11 cellular contexts compared by ENCODE assay signal in genomic region chr16:30054451-30054850, GRCh38. TPM values are rescaled to one million over a fixed set of nuclear protein-coding genes. Genes with fewer than 3 reads are reported as not detected.
A peak's percentile ranks its signal among the peaks of the same experiment; 100 is the strongest.
DNase-seq lines count a peak whose midpoint lies in the region; ATAC-seq and TF ChIP-seq lines count a peak whose summit lies in the region.
"Had no signal": no experiment of that assay in that cellular context is flagged by ENCODE, and none has a peak within 500 bp of the region (broad histone marks: within the 10 kb centered on the region; RNA-seq: fewer than 3 reads in every experiment).

No MANE protein-coding gene starts in this region.

- peaks cover 6% of the 10 kb centered on the region for H3K4me1 ChIP-seq in CD8-positive, alpha-beta T cell (ENCODE audit: insufficient read depth, low read length)
- peaks cover 6 to 36% of the 10 kb centered on the region in 2 experiments; a peak in 2 of 4 replicates for H3K4me1 ChIP-seq in HCT116 (ENCODE audit: control insufficient read depth in 1 of 2, insufficient read depth in 2 of 2, low read length in 2 of 2)

- H3K36me3 Mint-ChIP-seq in CD8-positive, alpha-beta T cell: no peaks in the 10 kb centered on the region
- H3K36me3 Mint-ChIP-seq in activated T-helper 2 cell treated with anti-CD3 and anti-CD28 coated beads, Interferon-gamma antibody, Interleukin-2, Interleukin-4, amounts not matched to agents 10 μg/mL and 5 μg/mL and 100 μg/mL, durations not matched to agents 14 hours and 24 hours and 36 hours (ENCODE audit: low read depth): no peaks in the 10 kb centered on the region
- no peaks in the 10 kb centered on the region for H3K36me3 Mint-ChIP-seq in naive thymus-derived CD8-positive, alpha-beta T cell

- H3K4me3 Mint-ChIP-seq in CD8-positive, alpha-beta T cell: peak overlapping the region; percentile 58
- peak overlapping the region; percentile 64 for H3K4me3 Mint-ChIP-seq in activated T-helper 2 cell treated with anti-CD3 and anti-CD28 coated beads, Interferon-gamma antibody, Interleukin-2, Interleukin-4, amounts not matched to agents 10 μg/mL and 5 μg/mL and 100 μg/mL, durations not matched to agents 14 hours and 24 hours and 36 hours (ENCODE audit: low read depth)
- peak overlapping the region in 9 of 10 donors; percentile 20 to 76 (median 65) for H3K4me3 Mint-ChIP-seq in naive thymus-derived CD8-positive, alpha-beta T cell

- peaks cover 7% of the 10 kb centered on the region for H3K79me2 ChIP-seq in HCT116 (ENCODE audit: insufficient read depth, low read length)

- no peaks in the 10 kb centered on the region for H3K9me2 ChIP-seq in HCT116 (ENCODE audit: insufficient read depth)

- no peaks in the 10 kb centered on the region for H3K27me3 ChIP-seq in CD8-positive, alpha-beta T cell (ENCODE audit: insufficient read depth, low read length)
- H3K27me3 ChIP-seq in HCT116 (ENCODE audit: insufficient read depth, low read length): no peaks in the 10 kb centered on the region
- H3K27me3 ChIP-seq: left lung, tibial artery had no signal

- no peaks in the 10 kb centered on the region for H4K20me1 ChIP-seq in HCT116 (ENCODE audit: insufficient read depth)

- no peaks in the 10 kb centered on the region for H3K36me3 ChIP-seq in CD8-positive, alpha-beta T cell (ENCODE audit: insufficient read depth, low read length)
- H3K36me3 ChIP-seq in HCT116 (ENCODE audit: control insufficient read depth in 1 of 2, insufficient read depth in 2 of 2, low read length in 2 of 2): 0 out of 4 replicates have a peak, but pooled peaks cover 0 to under 1% of the 10 kb centered on the region in 2 experiments
- H3K36me3 ChIP-seq: left lung, tibial artery had no signal

- peaks cover 17% of the 10 kb centered on the region for H3K4me1 Mint-ChIP-seq in CD8-positive, alpha-beta T cell (ENCODE audit: low read depth)
- H3K4me1 Mint-ChIP-seq in activated T-helper 2 cell treated with anti-CD3 and anti-CD28 coated beads, Interferon-gamma antibody, Interleukin-2, Interleukin-4, amounts not matched to agents 10 μg/mL and 5 μg/mL and 100 μg/mL, durations not matched to agents 14 hours and 24 hours and 36 hours (ENCODE audit: low read depth): peaks cover 25% of the 10 kb centered on the region
- peaks cover 9 to 21% (median 19%) of the 10 kb centered on the region in 4 donors for H3K4me1 Mint-ChIP-seq in naive thymus-derived CD8-positive, alpha-beta T cell

- no peak for TF ChIP-seq POLR2A in HCT116 (IDR thresholded peaks at IDR 0.05; ENCODE audit: borderline replicate concordance, extremely low read depth, insufficient read depth, insufficient read length)

- intact Hi-C loops in CD8-positive, alpha-beta T cell (cut with DNase I, micrococcal nuclease): no loop called here
- intact Hi-C loops in HCT116 (cut with micrococcal nuclease): no loop called here
- intact Hi-C loops in activated T-helper 2 cell treated with anti-CD3 and anti-CD28 coated beads, Interferon-gamma antibody, Interleukin-2, Interleukin-4, amounts not matched to agents 10 μg/mL and 5 μg/mL and 100 μg/mL, durations not matched to agents 14 hours and 24 hours and 36 hours (cut with micrococcal nuclease): no loop called here

- no peak overlapping the region for H3K4me3 ChIP-seq in CD8-positive, alpha-beta T cell (ENCODE audit: low read depth, low read length)
- peak overlapping the region in 1 of 2 experiments; percentile 93; a peak in 1 of 4 replicates for H3K4me3 ChIP-seq in HCT116 (replicated peaks in 1 of 2; ENCODE audit: low read depth in 1 of 2, low read length in 2 of 2)

- H3K4me2 ChIP-seq in HCT116 (ENCODE audit: low read length): peak overlapping the region; percentile 100

- no peak overlapping the region for H2AFZ ChIP-seq in HCT116 (ENCODE audit: low read depth, low read length, poor library complexity, severe bottlenecking)

- POLR2A ChIA-PET in CD8-positive, alpha-beta T cell (lab: Charles Lee): interaction anchor here (1.3 to 3.0 kb wide), 3 partner anchors 11 to 363 kb away, joined by 3 to 19 read pairs (median 4); partner anchors contain the start of gene ALDOA
- POLR2A ChIA-PET in HCT116 (lab: Charles Lee): no interaction called here
- POLR2A ChIA-PET in naive thymus-derived CD8-positive, alpha-beta T cell (lab: Charles Lee): interaction anchor here (1.4 to 2.2 kb wide), 2 partner anchors 9 to 11 kb away, joined by 9 to 21 read pairs; partner anchors contain the start of gene ALDOA

- ATAC-seq in CD8-positive, alpha-beta T cell: no peak
- ATAC-seq in HCT116 (no peak), GM21619 (IDR thresholded peaks at IDR 0.05; ENCODE audit: unreplicated experiment) (no peak)
- ATAC-seq in naive thymus-derived CD8-positive, alpha-beta T cell: no peak

- RAD21 ChIA-PET in HCT116 (lab: Charles Lee; ENCODE audit: low non-redundant PET in 1 of 2, low total read pairs in 2 of 2, uncharacterized antibody in 2 of 2, unreplicated experiment in 2 of 2): no interaction called here

- H3K27ac ChIP-seq in CD8-positive, alpha-beta T cell (ENCODE audit: low read depth, low read length): no peak overlapping the region
- 0 out of 2 replicates have a peak overlapping the region, but pooled peaks have one; percentile 7 for H3K27ac ChIP-seq in HCT116 (ENCODE audit: low read depth, low read length)

- DNase-seq in CD8-positive, alpha-beta T cell: no peak
- no peak for DNase-seq in HCT116 (ENCODE audit: low read depth, low spot score)
- DNase-seq in activated T-helper 2 cell treated with anti-CD3 and anti-CD28 coated beads, Interferon-gamma antibody, Interleukin-2, Interleukin-4, amounts not matched to agents 10 μg/mL and 5 μg/mL and 100 μg/mL, durations not matched to agents 14 hours and 24 hours and 36 hours (ENCODE audit: low spot score): no peak
- no peak for DNase-seq in naive thymus-derived CD8-positive, alpha-beta T cell
- DNase-seq in DMS153 treated with DMSO at 0.1 percent for 48 hours (lab: John Stamatoyannopoulos, UW; ENCODE audit: unreplicated experiment): no peak
- DNase-seq in GM10266 (ENCODE audit: extremely low spot score): no peak
- DNase-seq: foreskin melanocyte, tibial artery had no signal

- no peaks in the 10 kb centered on the region for H3K9me3 Mint-ChIP-seq in CD8-positive, alpha-beta T cell
- H3K9me3 Mint-ChIP-seq in activated T-helper 2 cell treated with anti-CD3 and anti-CD28 coated beads, Interferon-gamma antibody, Interleukin-2, Interleukin-4, amounts not matched to agents 10 μg/mL and 5 μg/mL and 100 μg/mL, durations not matched to agents 14 hours and 24 hours and 36 hours: no peaks in the 10 kb centered on the region
- no peaks in the 10 kb centered on the region for H3K9me3 Mint-ChIP-seq in naive thymus-derived CD8-positive, alpha-beta T cell

- CTCF ChIA-PET in CD8-positive, alpha-beta T cell (lab: Charles Lee): interaction anchor here (1.0 to 3.6 kb wide), 6 partner anchors 11 to 38 kb away, joined by 3 to 20 read pairs (median 5); partner anchors contain the start of genes ALDOA and TLCD3B
- CTCF ChIA-PET in HCT116 (lab: Charles Lee): interaction anchor here (1.9 kb wide), 1 partner anchor 11 kb away, joined by 10 read pairs; the partner anchor contains the start of gene ALDOA

- no peak overlapping the region for H3K9ac ChIP-seq in HCT116 (ENCODE audit: low read length)

- no peaks in the 10 kb centered on the region for H3K27me3 Mint-ChIP-seq in CD8-positive, alpha-beta T cell (ENCODE audit: low read depth)
- H3K27me3 Mint-ChIP-seq in activated T-helper 2 cell treated with anti-CD3 and anti-CD28 coated beads, Interferon-gamma antibody, Interleukin-2, Interleukin-4, amounts not matched to agents 10 μg/mL and 5 μg/mL and 100 μg/mL, durations not matched to agents 14 hours and 24 hours and 36 hours (ENCODE audit: low read depth): no peaks in the 10 kb centered on the region
- H3K27me3 Mint-ChIP-seq in naive thymus-derived CD8-positive, alpha-beta T cell: peaks cover 0 to 3% (median 0%) of the 10 kb centered on the region in 5 donors

- BruUV-seq in HCT116 (replicated peaks; lab: Mats Ljungman, UMichigan): no TSS peak

- no peak for TF ChIP-seq CTCF in CD8-positive, alpha-beta T cell (IDR thresholded peaks at IDR 0.05)
- TF ChIP-seq CTCF in HCT116 (IDR thresholded peaks at IDR 0.05 in 2 of 3, conservative IDR thresholded peaks at IDR 0.05 in 1 of 3; ENCODE audit: borderline replicate concordance in 1 of 3, insufficient read depth in 1 of 3, low read depth in 2 of 3, low read length in 2 of 3) (no peak), GM10266 (IDR thresholded peaks at IDR 0.05; ENCODE audit: control insufficient read depth, insufficient read depth, low read depth, missing control alignments) (no peak)

- H3K9me3 ChIP-seq in CD8-positive, alpha-beta T cell (ENCODE audit: low read length): no peaks in the 10 kb centered on the region
- H3K9me3 ChIP-seq in HCT116 (ENCODE audit: control insufficient read depth in 1 of 2, insufficient read depth in 1 of 2, low read depth in 1 of 2, low read length in 2 of 2): no peaks in the 10 kb centered on the region
- H3K9me3 ChIP-seq: left lung, tibial artery had no signal

- no peak overlapping the region for H3K27ac Mint-ChIP-seq in CD8-positive, alpha-beta T cell
- H3K27ac Mint-ChIP-seq in activated T-helper 2 cell treated with anti-CD3 and anti-CD28 coated beads, Interferon-gamma antibody, Interleukin-2, Interleukin-4, amounts not matched to agents 10 μg/mL and 5 μg/mL and 100 μg/mL, durations not matched to agents 14 hours and 24 hours and 36 hours: no peak overlapping the region
- H3K27ac Mint-ChIP-seq in naive thymus-derived CD8-positive, alpha-beta T cell: peak overlapping the region in 2 of 10 donors; percentile 67 to 69

- TF ChIP-seq RAD21 in HCT116 (IDR thresholded peaks at IDR 0.05; ENCODE audit: low read depth): no peak

RNA-seq across cellular contexts. Expression of gene ALDOA, which starts 11.1 kb away (rescaled TPM):
- total RNA-seq in CD8-positive, alpha-beta T cell: 100 to 1,000 TPM; 339 to 359 TPM
- 2,423 TPM for total RNA-seq in HCT116 (2021; ENCODE audit: unreplicated experiment)
- polyA plus RNA-seq in HCT116 (2012): 4,933 and 5,901 TPM in 2 replicates
- total RNA-seq in activated T-helper 2 cell treated with anti-CD3 and anti-CD28 coated beads, Interferon-gamma antibody, Interleukin-2, Interleukin-4, amounts not matched to agents 10 μg/mL and 5 μg/mL and 100 μg/mL, durations not matched to agents 14 hours and 24 hours and 36 hours: 2,017 and 2,037 TPM in 2 replicates
- total RNA-seq in naive thymus-derived CD8-positive, alpha-beta T cell: 100 to 1,000 TPM; 580 to 594 TPM
- 1,000 to 10,000 TPM in 1 of 3 donors, 100 to 1,000 TPM in 2; 798 to 1,176 (median 994) TPM for polyA plus RNA-seq in naive thymus-derived CD8-positive, alpha-beta T cell

RNA-seq across cellular contexts. Expression of gene PPP4C, which starts 21.3 kb away (rescaled TPM):
- total RNA-seq in CD8-positive, alpha-beta T cell: 10 to 100 TPM; 89.4 to 97.4 TPM
- total RNA-seq in HCT116 (2021; ENCODE audit: unreplicated experiment): 165 TPM
- polyA plus RNA-seq in HCT116 (2012): 185 and 187 TPM in 2 replicates
- 143 and 144 TPM in 2 replicates for total RNA-seq in activated T-helper 2 cell treated with anti-CD3 and anti-CD28 coated beads, Interferon-gamma antibody, Interleukin-2, Interleukin-4, amounts not matched to agents 10 μg/mL and 5 μg/mL and 100 μg/mL, durations not matched to agents 14 hours and 24 hours and 36 hours
- 10 to 100 TPM; 82.8 to 83.4 TPM for total RNA-seq in naive thymus-derived CD8-positive, alpha-beta T cell
- 100 to 1,000 TPM; 153 to 199 (median 161) TPM for polyA plus RNA-seq in naive thymus-derived CD8-positive, alpha-beta T cell

RNA-seq across cellular contexts. Expression of gene TLCD3B, which starts 23.4 kb away (rescaled TPM):
- total RNA-seq in CD8-positive, alpha-beta T cell: under 1 TPM in 1 of 2 experiments, not detected in 1; 0.19 TPM
- 1.0 TPM for total RNA-seq in HCT116 (2021; ENCODE audit: unreplicated experiment)
- 2.1 and 2.3 TPM in 2 replicates for polyA plus RNA-seq in HCT116 (2012)
- 2.3 and 2.6 TPM in 2 replicates for total RNA-seq in activated T-helper 2 cell treated with anti-CD3 and anti-CD28 coated beads, Interferon-gamma antibody, Interleukin-2, Interleukin-4, amounts not matched to agents 10 μg/mL and 5 μg/mL and 100 μg/mL, durations not matched to agents 14 hours and 24 hours and 36 hours
- not detected for total RNA-seq in naive thymus-derived CD8-positive, alpha-beta T cell
- polyA plus RNA-seq in naive thymus-derived CD8-positive, alpha-beta T cell: not detected

RNA-seq across cellular contexts. Expression of gene C16orf92, which starts 31.5 kb away (rescaled TPM):
- not detected for total RNA-seq in CD8-positive, alpha-beta T cell
- total RNA-seq in HCT116 (2021; ENCODE audit: unreplicated experiment): not detected
- not detected in 2 replicates for polyA plus RNA-seq in HCT116 (2012)
- not detected in 2 replicates for total RNA-seq in activated T-helper 2 cell treated with anti-CD3 and anti-CD28 coated beads, Interferon-gamma antibody, Interleukin-2, Interleukin-4, amounts not matched to agents 10 μg/mL and 5 μg/mL and 100 μg/mL, durations not matched to agents 14 hours and 24 hours and 36 hours
- not detected for total RNA-seq in naive thymus-derived CD8-positive, alpha-beta T cell
- polyA plus RNA-seq in naive thymus-derived CD8-positive, alpha-beta T cell: not detected
- total RNA-seq: left lung, pulmonary artery endothelial cell had no signal

RNA-seq across cellular contexts. Expression of gene TBX6, which starts 37.3 kb away (rescaled TPM):
- under 1 TPM; 0.16 to 0.22 TPM for total RNA-seq in CD8-positive, alpha-beta T cell
- total RNA-seq in HCT116 (2021; ENCODE audit: unreplicated experiment): 1.4 TPM
- polyA plus RNA-seq in HCT116 (2012): 1.2 and 1.5 TPM in 2 replicates
- 2.7 and 2.9 TPM in 2 replicates for total RNA-seq in activated T-helper 2 cell treated with anti-CD3 and anti-CD28 coated beads, Interferon-gamma antibody, Interleukin-2, Interleukin-4, amounts not matched to agents 10 μg/mL and 5 μg/mL and 100 μg/mL, durations not matched to agents 14 hours and 24 hours and 36 hours
- 1 to 10 TPM; 2.4 to 2.5 TPM for total RNA-seq in naive thymus-derived CD8-positive, alpha-beta T cell
- under 1 TPM; 0.15 to 0.25 (median 0.25) TPM for polyA plus RNA-seq in naive thymus-derived CD8-positive, alpha-beta T cell
